In the genomic region with DNA sequence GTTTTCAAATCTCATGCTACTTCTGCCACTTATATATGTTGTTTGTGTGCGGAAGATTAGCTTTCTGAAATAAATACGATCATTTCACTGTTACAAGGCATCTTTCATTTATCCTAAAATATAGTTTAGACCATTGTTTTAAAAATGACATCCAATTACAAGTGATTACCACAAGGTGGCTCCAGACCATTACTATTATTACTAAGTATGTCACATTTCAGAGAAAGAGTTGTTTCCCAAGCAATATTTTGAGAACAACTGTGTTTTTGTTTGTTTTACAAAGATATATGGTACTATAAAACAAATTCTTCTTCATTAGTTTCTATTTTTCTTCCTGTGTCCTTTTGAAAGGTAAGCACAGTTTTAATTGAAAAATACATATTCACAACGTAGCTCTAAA, we compare ENCODE assay signal across 10 cellular contexts.
A peak's percentile ranks its signal among the peaks of the same experiment; 100 is the strongest.
DNase-seq lines count a peak whose midpoint lies in the region; ATAC-seq and TF ChIP-seq lines count a peak whose summit lies in the region.
"Had no signal": no experiment of that assay in that cellular context is flagged by ENCODE, and none has a peak within 500 bp of the region (broad histone marks: within the 10 kb centered on the region; RNA-seq: fewer than 3 reads in every experiment).

No MANE protein-coding gene starts in this region.

- H3K9me3 Mint-ChIP-seq in natural killer cell (no peaks in the 10 kb centered on the region), MCF 10A (ENCODE audit: unreplicated experiment) (no peaks in the 10 kb centered on the region)
- H3K9me3 Mint-ChIP-seq in natural killer cell treated with Interleukin-12 subunit alpha and Interleukin-12 subunit beta and Interleukin-15 and Interleukin-18, amount 100 ng/mL, for 72 hours, result no peaks in the 10 kb centered on the region
- H3K9me3 Mint-ChIP-seq: dendritic cell treated with granulocyte-macrophage colony-stimulating factor and Interleukin-4, amounts not matched to agents 40 ng/mL and 50 ng/mL, for 4 days; stimulated activated naive CD8-positive, alpha-beta T cell treated with anti-CD3 and anti-CD28 coated beads, Interleukin-15, Interleukin-2, amounts not matched to agents 100 ng/mL and 50 ng/mL, for 24 hours had no signal

- TF ChIP-seq POLR2A in NB4 (IDR thresholded peaks at IDR 0.05; ENCODE audit: extremely low read depth, insufficient read length), result no peak

- POLR2A ChIA-PET in MCF 10A (lab: Yijun Ruan, JAX), result no interaction called here

- H3K27me3 Mint-ChIP-seq in natural killer cell (ENCODE audit: low read depth in 2 of 2) (peaks cover 0 to 2% of the 10 kb centered on the region in 2 donors), MCF 10A (ENCODE audit: insufficient read depth, unreplicated experiment) (no peaks in the 10 kb centered on the region)
- H3K27me3 Mint-ChIP-seq in natural killer cell treated with Interleukin-12 subunit alpha and Interleukin-12 subunit beta and Interleukin-15 and Interleukin-18, amount 100 ng/mL, for 72 hours, result peaks cover 10 to 23% of the 10 kb centered on the region in 2 donors
- H3K27me3 Mint-ChIP-seq: dendritic cell treated with granulocyte-macrophage colony-stimulating factor and Interleukin-4, amounts not matched to agents 40 ng/mL and 50 ng/mL, for 4 days had no signal

- H3K36me3 Mint-ChIP-seq in natural killer cell, result no peaks in the 10 kb centered on the region
- no peaks in the 10 kb centered on the region for H3K36me3 Mint-ChIP-seq in natural killer cell treated with Interleukin-12 subunit alpha and Interleukin-12 subunit beta and Interleukin-15 and Interleukin-18, amount 100 ng/mL, for 72 hours
- peaks cover 5% of the 10 kb centered on the region for H3K36me3 Mint-ChIP-seq in MCF 10A (ENCODE audit: insufficient read depth, unreplicated experiment)

- BruUV-seq in MCF 10A (replicated peaks; lab: Mats Ljungman, UMichigan), result no TSS peak

- H3K4me1 Mint-ChIP-seq in natural killer cell (no peaks in the 10 kb centered on the region), MCF 10A (ENCODE audit: insufficient read depth, unreplicated experiment) (no peaks in the 10 kb centered on the region)
- H3K4me1 Mint-ChIP-seq in natural killer cell treated with Interleukin-12 subunit alpha and Interleukin-12 subunit beta and Interleukin-15 and Interleukin-18, amount 100 ng/mL, for 72 hours (ENCODE audit: low read depth in 2 of 2), result no peaks in the 10 kb centered on the region

- CTCF ChIA-PET in MCF 10A (lab: Yijun Ruan, JAX), result interaction anchor here (0.6 to 1.5 kb wide), 10 partner anchors 9 to 1067 kb away, joined by 3 to 6 read pairs (median 3); no protein-coding TSS in a partner anchor

- no peak for DNase-seq in natural killer cell
- DNase-seq in natural killer cell treated with Interleukin-12 subunit alpha and Interleukin-12 subunit beta and Interleukin-15 and Interleukin-18, amount 100 ng/mL, for 72 hours (ENCODE audit: low spot score), result no peak
- DNase-seq in NB4 (ENCODE audit: low read depth), result peak; percentile 47
- DNase-seq in MCF 10A (ENCODE audit: unreplicated experiment), result peak; percentile 57
- DNase-seq in lung microvascular endothelial cell (ENCODE audit: low read depth in 2 of 2), result peak; percentile 61 to 69
- no peak for DNase-seq in activated gamma-delta T cell treated with Interleukin-2 at 50 U/mL for 16 hours
- no peak for DNase-seq in T1000 (lab: John Stamatoyannopoulos, UW)
- no peak for DNase-seq in globus pallidus (ENCODE audit: low spot score)

- ATAC-seq in natural killer cell, result peak in 2 of 3 donors; percentile 41 to 52
- ATAC-seq in natural killer cell treated with Interleukin-12 subunit alpha and Interleukin-12 subunit beta and Interleukin-15 and Interleukin-18, amount 100 ng/mL, for 72 hours, result no peak

- H3K27ac Mint-ChIP-seq in natural killer cell (no peak overlapping the region), MCF 10A (ENCODE audit: low read depth, unreplicated experiment) (no peak overlapping the region)
- no peak overlapping the region for H3K27ac Mint-ChIP-seq in natural killer cell treated with Interleukin-12 subunit alpha and Interleukin-12 subunit beta and Interleukin-15 and Interleukin-18, amount 100 ng/mL, for 72 hours
- H3K27ac Mint-ChIP-seq: dendritic cell treated with granulocyte-macrophage colony-stimulating factor and Interleukin-4, amounts not matched to agents 40 ng/mL and 50 ng/mL, for 4 days; stimulated activated naive CD8-positive, alpha-beta T cell treated with anti-CD3 and anti-CD28 coated beads, Interleukin-15, Interleukin-2, amounts not matched to agents 100 ng/mL and 50 ng/mL, for 24 hours had no signal

- intact Hi-C loops in natural killer cell (cut with micrococcal nuclease), result loop anchor here (1.0 kb wide), 2 partner anchors 569 to 743 kb away; no protein-coding TSS in a partner anchor
- intact Hi-C loops in MCF 10A (cut with micrococcal nuclease), result loop anchor here (1.0 to 5.0 kb wide), 5 partner anchors 265 to 991 kb away; no protein-coding TSS in a partner anchor

- TF ChIP-seq CTCF in natural killer cell (IDR thresholded peaks at IDR 0.05), result peak; percentile 78
- TF ChIP-seq CTCF in NB4 (IDR thresholded peaks at IDR 0.05; ENCODE audit: low read depth, low read length), result no peak
- TF ChIP-seq CTCF in MCF 10A (IDR thresholded peaks at IDR 0.05; ENCODE audit: unreplicated experiment), result peak; percentile 62

- H3K4me3 ChIP-seq in NB4 (ENCODE audit: low read depth, low read length), result no peak overlapping the region

- H3K4me3 Mint-ChIP-seq in natural killer cell, result no peak overlapping the region
- no peak overlapping the region for H3K4me3 Mint-ChIP-seq in natural killer cell treated with Interleukin-12 subunit alpha and Interleukin-12 subunit beta and Interleukin-15 and Interleukin-18, amount 100 ng/mL, for 72 hours
- no peak overlapping the region for H3K4me3 Mint-ChIP-seq in MCF 10A (ENCODE audit: unreplicated experiment)
- H3K4me3 Mint-ChIP-seq: dendritic cell treated with granulocyte-macrophage colony-stimulating factor and Interleukin-4, amounts not matched to agents 40 ng/mL and 50 ng/mL, for 4 days; stimulated activated naive CD8-positive, alpha-beta T cell treated with anti-CD3 and anti-CD28 coated beads, Interleukin-15, Interleukin-2, amounts not matched to agents 100 ng/mL and 50 ng/mL, for 24 hours had no signal

Comparison
In these comparisons a context has a peak if more than half of its experiments do, and no peak if none do; other contexts are left out.
1. ATAC-seq: peak in natural killer cell (2 of 3); none in natural killer cell treated with Interleukin-12 subunit alpha and Interleukin-12 subunit beta and Interleukin-15 and Interleukin-18, amount 100 ng/mL, for 72 hours (0 of 2).
2. DNase-seq: peak in NB4 (single experiment), MCF 10A (single experiment) and lung microvascular endothelial cell (2 of 2); none in natural killer cell (single experiment), natural killer cell treated with Interleukin-12 subunit alpha and Interleukin-12 subunit beta and Interleukin-15 and Interleukin-18, amount 100 ng/mL, for 72 hours (single experiment), activated gamma-delta T cell treated with Interleukin-2 at 50 U/mL for 16 hours (single experiment), T1000 (single experiment) and globus pallidus (single experiment).